Comparison of ENCODE assay signal across 16 cellular contexts in genomic region chr20:34582911-34583310, GRCh38. TPM values are rescaled to one million over a fixed set of nuclear protein-coding genes. Genes with fewer than 3 reads are reported as not detected.
A peak's percentile ranks its signal among the peaks of the same experiment; 100 is the strongest.
DNase-seq lines count a peak whose midpoint lies in the region; ATAC-seq and TF ChIP-seq lines count a peak whose summit lies in the region.
"Had no signal": no experiment of that assay in that cellular context is flagged by ENCODE, and none has a peak within 500 bp of the region (broad histone marks: within the 10 kb centered on the region; RNA-seq: fewer than 3 reads in every experiment).

No MANE protein-coding gene starts in this region.

- no peaks in the 10 kb centered on the region for H3K79me2 ChIP-seq in MM.1S (ENCODE audit: low read length)

- no peak overlapping the region for H3K9ac ChIP-seq in MM.1S (ENCODE audit: low read length)

- intact Hi-C loops in psoas muscle (cut with DNase I) = loop anchor here in 1 of 2 donors (5.0 kb wide), 1 partner anchor 189 kb away; no protein-coding TSS in a partner anchor
- intact Hi-C loops in posterior vena cava (cut with DNase I) = no loop called here

- DNase-seq in ELR (ENCODE audit: low read depth) = peak; percentile 58
- peak; percentile 56 for DNase-seq in LoVo (ENCODE audit: low spot score)
- no peak for DNase-seq in epithelial cell of prostate (ENCODE audit: low read depth, low spot score)
- DNase-seq in psoas muscle = no peak
- no peak for DNase-seq in posterior vena cava (ENCODE audit: low spot score)
- no peak for DNase-seq in MM.1S
- DNase-seq in activated gamma-delta T cell treated with Interleukin-2 at 50 U/mL for 16 hours = no peak
- DNase-seq: activated CD4-positive, alpha-beta T cell treated with anti-CD3 and anti-CD28 coated beads for 36 hours; activated T-cell treated with anti-CD3 and anti-CD28 coated beads, Interleukin-2, amount 50 U/mL, for 48 hours; CD4-positive, alpha-beta memory T cell; effector CD8-positive, alpha-beta T cell; NCI-H446 treated with DMSO at 0.1 percent for 48 hours; PC-3; retina; stimulated activated CD4-positive, alpha-beta T cell treated with anti-CD3 and anti-CD28 coated beads, Interleukin-4, amount 100 ng/mL, for 1 hour had no signal

- WGBS in psoas muscle, 3 donors = 88 to 95% (median 89%) methylated on average over 4 of the region's 4 CpGs

- no peaks in the 10 kb centered on the region for H3F3A ChIP-seq in MM.1S (ENCODE audit: insufficient read depth, low read length)

- H3K36me3 ChIP-seq in psoas muscle (ENCODE audit: insufficient read depth in 1 of 2, low read depth in 1 of 2) (peaks cover 3 to 49% of the 10 kb centered on the region in 2 donors), MM.1S (replicated peaks; ENCODE audit: insufficient read depth, low read length) (0 out of 2 replicates have a peak, but pooled peaks cover 4% of the 10 kb centered on the region)

- ATAC-seq in psoas muscle (no peak), GM18511 (IDR thresholded peaks at IDR 0.05; ENCODE audit: unreplicated experiment) (no peak)
- ATAC-seq: PC-3 had no signal

- H3K27me3 ChIP-seq in psoas muscle (ENCODE audit: insufficient read depth in 3 of 3, low read length in 2 of 3) (no peaks in the 10 kb centered on the region), MM.1S (replicated peaks; ENCODE audit: insufficient read depth, low read length) (no peaks in the 10 kb centered on the region)

- no peak overlapping the region for H2AFZ ChIP-seq in MM.1S (ENCODE audit: low read length)

- no peaks in the 10 kb centered on the region for H4K20me1 ChIP-seq in MM.1S (ENCODE audit: insufficient read depth, low read length)

- no peaks in the 10 kb centered on the region for H3K9me2 ChIP-seq in MM.1S (replicated peaks; ENCODE audit: insufficient read depth, low read length)

- H3K4me3 ChIP-seq in psoas muscle (no peak overlapping the region), MM.1S (ENCODE audit: low read length) (no peak overlapping the region)

- no peak overlapping the region for H3K4me2 ChIP-seq in MM.1S (ENCODE audit: low read depth, low read length)

- peak overlapping the region; percentile 35 for H3K27ac ChIP-seq in epithelial cell of prostate
- H3K27ac ChIP-seq in psoas muscle = peak overlapping the region; percentile 54
- H3K27ac ChIP-seq in MM.1S (ENCODE audit: low read length) = no peak overlapping the region

- H3K4me1 ChIP-seq in psoas muscle (peaks cover 28% of the 10 kb centered on the region), MM.1S (ENCODE audit: low read length) (peaks cover 14% of the 10 kb centered on the region)

- TF ChIP-seq CTCF in psoas muscle (IDR thresholded peaks at IDR 0.05) (no peak), MM.1S (IDR thresholded peaks at IDR 0.05; ENCODE audit: low read length) (no peak)

- H3K9me3 ChIP-seq in psoas muscle (no peaks in the 10 kb centered on the region), MM.1S (replicated peaks; ENCODE audit: insufficient read depth, low read length) (no peaks in the 10 kb centered on the region)

RNA-seq across cellular contexts. Expression of gene MAP1LC3A, which starts 24.4 kb away (rescaled TPM):
- total RNA-seq in psoas muscle = 10 to 100 TPM; 27.4 to 44.9 (median 37.5) TPM
- 10 to 100 TPM; 27.4 to 90.5 (median 30.9) TPM for polyA plus RNA-seq in psoas muscle
- total RNA-seq in posterior vena cava = 10 to 100 TPM; 36.1 to 48.1 TPM

Comparison
In these comparisons a context has a peak if more than half of its experiments do, and no peak if none do; other contexts are left out.
1. DNase-seq: peak in ELR (single experiment) and LoVo (single experiment); none in epithelial cell of prostate (single experiment), psoas muscle (0 of 2), posterior vena cava (single experiment), MM.1S (single experiment) and activated gamma-delta T cell treated with Interleukin-2 at 50 U/mL for 16 hours (single experiment).